Comparison of ENCODE assay signal across 1 cellular context in genomic region chr19:3721131-3721899, GRCh38.
A peak's percentile ranks its signal among the peaks of the same experiment; 100 is the strongest.
TF ChIP-seq lines count a peak whose summit lies in the region.

No MANE protein-coding gene starts in this region.

TF ChIP-seq in HepG2, 621 proteins besides CTCF, POLR2A, EP300 and RAD21 (continued from another document and continues in another):
- TF ChIP-seq ZNF407 (CRISPR knock-in tag; IDR thresholded peaks at IDR 0.05; ENCODE audit: not compliant biosample characterization) (no peak), ZNF280D (CRISPR knock-in tag; IDR thresholded peaks at IDR 0.05) (peak; percentile 82; the same call in 1 of the 2 replicates), IRF9 (CRISPR knock-in tag; IDR thresholded peaks at IDR 0.05; ENCODE audit: borderline replicate concordance) (no peak), ZNF782 (CRISPR knock-in tag; IDR thresholded peaks at IDR 0.05; ENCODE audit: borderline replicate concordance) (no peak), RELA (CRISPR knock-in tag; IDR thresholded peaks at IDR 0.05) (no peak), KLF9 (CRISPR knock-in tag; IDR thresholded peaks at IDR 0.05; ENCODE audit: low read depth) (no peak), HNF1B (CRISPR knock-in tag; IDR thresholded peaks at IDR 0.05) (no peak; the same call in 1 of the 2 replicates), SRSF9 (IDR thresholded peaks at IDR 0.05; ENCODE audit: borderline replicate concordance, insufficient read depth, low read depth, low read length, poor library complexity, severe bottlenecking) (no peak), ZNF432 (CRISPR knock-in tag; IDR thresholded peaks at IDR 0.05; ENCODE audit: borderline replicate concordance) (no peak), LCORL (IDR thresholded peaks at IDR 0.05) (no peak), LCORL (CRISPR knock-in tag; IDR thresholded peaks at IDR 0.05) (0 out of 2 replicates have a peak, but pooled peaks have one; percentile 27), RBM39 (IDR thresholded peaks at IDR 0.05; ENCODE audit: low read depth, low read length, poor library complexity, severe bottlenecking) (peak; percentile 77), NFE2 (CRISPR knock-in tag; IDR thresholded peaks at IDR 0.05) (no peak), ZNF746 (CRISPR knock-in tag; IDR thresholded peaks at IDR 0.05) (no peak), SRSF4 (IDR thresholded peaks at IDR 0.05; ENCODE audit: low read depth, low read length, poor library complexity, severe bottlenecking) (no peak), ZZZ3 (CRISPR knock-in tag; IDR thresholded peaks at IDR 0.05; ENCODE audit: borderline replicate concordance) (no peak), ZNF446 (CRISPR knock-in tag; IDR thresholded peaks at IDR 0.05) (no peak), ZNF501 (CRISPR knock-in tag; IDR thresholded peaks at IDR 0.05) (peak; percentile 61; the same call in 1 of the 2 replicates), ESRRA (CRISPR knock-in tag; IDR thresholded peaks at IDR 0.05; ENCODE audit: low read depth) (no peak), ETV6 (CRISPR knock-in tag; conservative IDR thresholded peaks at IDR 0.05) (no peak), PAX8 (CRISPR knock-in tag; IDR thresholded peaks at IDR 0.05; ENCODE audit: borderline replicate concordance) (no peak), ZNF580 (CRISPR knock-in tag; IDR thresholded peaks at IDR 0.05; ENCODE audit: borderline replicate concordance, low read depth) (peak; percentile 70; the same call in 1 of the 2 replicates), LRRFIP1 (CRISPR knock-in tag; conservative IDR thresholded peaks at IDR 0.05) (no peak), IKZF4 (CRISPR knock-in tag; IDR thresholded peaks at IDR 0.05; ENCODE audit: borderline replicate concordance, low read depth, not compliant biosample characterization) (no peak), ATF4 (CRISPR knock-in tag; IDR thresholded peaks at IDR 0.05) (0 out of 4 replicates have a peak, but pooled peaks of 1 of the 2 experiments have one; percentile 18), HMG20A (CRISPR knock-in tag; IDR thresholded peaks at IDR 0.05; ENCODE audit: borderline replicate concordance) (no peak), KLF12 (CRISPR knock-in tag; IDR thresholded peaks at IDR 0.05; ENCODE audit: borderline replicate concordance) (no peak; the same call in 1 of the 2 replicates), MAFK (conservative IDR thresholded peaks at IDR 0.05 in 1 of 2, IDR thresholded peaks at IDR 0.05 in 1 of 2; ENCODE audit: low read length in 2 of 2) (no peak), MTF1 (CRISPR knock-in tag; IDR thresholded peaks at IDR 0.05) (no peak), CEBPZ (IDR thresholded peaks at IDR 0.05; ENCODE audit: low read length) (no peak), RFX1 (IDR thresholded peaks at IDR 0.05) (no peak), NR3C1 (CRISPR knock-in tag; IDR thresholded peaks at IDR 0.05) (no peak), SP140L (CRISPR knock-in tag; IDR thresholded peaks at IDR 0.05; ENCODE audit: borderline replicate concordance) (no peak)
